Comparison of ENCODE assay signal across 26 cellular contexts in the genomic region with DNA sequence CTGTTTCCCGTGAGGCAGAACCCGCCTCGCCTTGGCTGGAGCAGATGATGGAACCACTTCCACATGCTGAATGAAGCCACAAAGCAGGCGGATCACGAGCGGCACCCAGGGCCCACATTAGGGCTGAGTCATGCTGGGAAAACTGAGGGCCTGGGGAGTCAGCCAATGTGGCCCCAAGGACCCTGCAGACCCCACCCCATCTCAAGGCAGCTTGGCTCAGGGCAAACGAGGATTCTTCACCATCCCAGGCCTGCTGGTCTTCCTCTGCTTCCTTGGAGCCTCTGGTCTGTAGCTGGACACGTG.
"Had no signal": no experiment of that assay in that cellular context is flagged by ENCODE, and none has a peak within 500 bp of the region (broad histone marks: within the 10 kb centered on the region; RNA-seq: fewer than 3 reads in every experiment).

No MANE protein-coding gene starts in this region.

- FAIRE-seq: endometrium, islet of Langerhans, keratinocyte had no signal

- H3K27ac Mint-ChIP-seq: dendritic cell treated with granulocyte-macrophage colony-stimulating factor and Interleukin-4, amounts not matched to agents 40 ng/mL and 50 ng/mL, for 4 days; effector memory CD8-positive, alpha-beta T cell; endodermal cell; mesothelial cell of epicardium had no signal

- H3K9me3 Mint-ChIP-seq: dendritic cell treated with granulocyte-macrophage colony-stimulating factor and Interleukin-4, amounts not matched to agents 40 ng/mL and 50 ng/mL, for 4 days; effector memory CD8-positive, alpha-beta T cell; endodermal cell; mesothelial cell of epicardium had no signal

- DNase-seq: colonic mucosa; cortex of kidney; effector CD8-positive, alpha-beta T cell; effector memory CD8-positive, alpha-beta T cell; endodermal cell; erythroblast; esophagus squamous epithelium; foreskin fibroblast; foreskin melanocyte; gastrocnemius medialis; glutamatergic neuron; heart right ventricle; hippocampal formation; kidney glomerular epithelial cell; left colon; left ventricle myocardium inferior; lower lobe of right lung; mesenchymal stem cell; mucosa of descending colon had no signal

- H3K4me3 ChIP-seq: colonic mucosa, esophagus squamous epithelium, gastrocnemius medialis, heart right ventricle, left ventricle myocardium inferior, lower lobe of right lung, mucosa of descending colon had no signal

- H3K9me3 ChIP-seq: colonic mucosa, esophagus squamous epithelium, gastrocnemius medialis, heart right ventricle, left ventricle myocardium inferior, lower lobe of right lung, mucosa of descending colon had no signal

- H3K36me3 Mint-ChIP-seq: mesothelial cell of epicardium had no signal

- H3K27me3 ChIP-seq: colonic mucosa, gastrocnemius medialis had no signal

- ATAC-seq: effector memory CD8-positive, alpha-beta T cell; gastrocnemius medialis; heart right ventricle; left colon; left lobe of liver; lower lobe of right lung; mucosa of descending colon had no signal

- H3K4me3 Mint-ChIP-seq: dendritic cell treated with granulocyte-macrophage colony-stimulating factor and Interleukin-4, amounts not matched to agents 40 ng/mL and 50 ng/mL, for 4 days; effector memory CD8-positive, alpha-beta T cell; endodermal cell; mesothelial cell of epicardium had no signal

- H3K4me1 Mint-ChIP-seq: endodermal cell, mesothelial cell of epicardium had no signal

- H3K27me3 Mint-ChIP-seq: effector memory CD8-positive, alpha-beta T cell had no signal

- H3K4me1 ChIP-seq: colonic mucosa, esophagus squamous epithelium, gastrocnemius medialis, heart right ventricle, left ventricle myocardium inferior, lower lobe of right lung had no signal

- H3K36me3 ChIP-seq: colonic mucosa, esophagus squamous epithelium, gastrocnemius medialis, heart right ventricle, left ventricle myocardium inferior, lower lobe of right lung had no signal

- H3K27ac ChIP-seq: colonic mucosa, epithelial cell of prostate, esophagus squamous epithelium, gastrocnemius medialis, heart right ventricle, left ventricle myocardium inferior, lower lobe of right lung had no signal
